ENCODE assay signal across 1 cellular context in genomic region chr1:76075188-76075489, GRCh38.
TF ChIP-seq lines count a peak whose summit lies in the region.

No MANE protein-coding gene starts in this region.

TF ChIP-seq in WTC11, 78 proteins besides CTCF, POLR2A, EP300 and RAD21 (continued from another document):
- no peak for TF ChIP-seq E2F4 (CRISPR knock-in tag; IDR thresholded peaks at IDR 0.05; ENCODE audit: borderline replicate concordance, low read depth)
- no peak for TF ChIP-seq AR (CRISPR knock-in tag; IDR thresholded peaks at IDR 0.05)
